ENCODE assay signal across 12 cellular contexts in genomic region chr19:33195711-33196347, GRCh38. TPM values are rescaled to one million over a fixed set of nuclear protein-coding genes. Genes with fewer than 3 reads are reported as not detected.
A peak's percentile ranks its signal among the peaks of the same experiment; 100 is the strongest.
DNase-seq lines count a peak whose midpoint lies in the region; ATAC-seq and TF ChIP-seq lines count a peak whose summit lies in the region.
"Had no signal": no experiment of that assay in that cellular context is flagged by ENCODE, and none has a peak within 500 bp of the region (broad histone marks: within the 10 kb centered on the region; RNA-seq: fewer than 3 reads in every experiment).

No MANE protein-coding gene starts in this region.

- peaks cover 17% of the 10 kb centered on the region for H3K36me3 ChIP-seq in BE2C
- peaks cover 4% of the 10 kb centered on the region; the same call in 1 of the 2 replicates for H3K36me3 ChIP-seq in SJCRH30
- H3K36me3 ChIP-seq in neutrophil = peaks cover 13% of the 10 kb centered on the region

- DNase-seq in BE2C = no peak
- no peak for DNase-seq in SJCRH30
- no peak for DNase-seq in fibroblast of villous mesenchyme (ENCODE audit: low read depth)
- DNase-seq: COR-L47, GOT3, NCI-H446 had no signal

- H3K27me3 ChIP-seq in BE2C (no peaks in the 10 kb centered on the region), SJCRH30 (no peaks in the 10 kb centered on the region), neutrophil (no peaks in the 10 kb centered on the region)

- TF ChIP-seq CTCF in BE2C (IDR thresholded peaks at IDR 0.05; ENCODE audit: low read depth, low read length) = no peak
- no peak for TF ChIP-seq CTCF in fibroblast of villous mesenchyme (IDR thresholded peaks at IDR 0.05; ENCODE audit: insufficient read depth, low read depth, low read length)
- no peak for TF ChIP-seq CTCF in neutrophil (IDR thresholded peaks at IDR 0.05)

- H3K27ac ChIP-seq in SJCRH30 (no peak overlapping the region; the same call in 1 of the 2 replicates), neutrophil (peak overlapping the region; percentile 78)

- H3K9me3 ChIP-seq in BE2C = no peaks in the 10 kb centered on the region
- H3K9me3 ChIP-seq in SJCRH30 (replicated peaks) = no peaks in the 10 kb centered on the region
- no peaks in the 10 kb centered on the region for H3K9me3 ChIP-seq in neutrophil

- H3K4me3 ChIP-seq in BE2C (ENCODE audit: low read depth, low read length) (peak overlapping the region; percentile 71), SJCRH30 (peak overlapping the region; percentile 76), fibroblast of villous mesenchyme (ENCODE audit: low read depth, low read length) (peak overlapping the region; percentile 65), neutrophil (ENCODE audit: low read depth in 1 of 2, low read length in 1 of 2) (peak overlapping the region; percentile 64 to 70)

- H3K4me1 ChIP-seq in BE2C (no peaks in the 10 kb centered on the region), SJCRH30 (peaks cover 6% of the 10 kb centered on the region; the same call in 1 of the 2 replicates), neutrophil (ENCODE audit: control insufficient read depth in 1 of 2, insufficient read depth in 1 of 2, low read depth in 1 of 2, low read length in 1 of 2) (peaks cover 57 to 58% of the 10 kb centered on the region in 2 experiments)

- ATAC-seq in GM19035 (IDR thresholded peaks at IDR 0.05; ENCODE audit: unreplicated experiment) (no peak), HG02852 (IDR thresholded peaks at IDR 0.05; ENCODE audit: unreplicated experiment) (no peak), HG03354 (IDR thresholded peaks at IDR 0.05; ENCODE audit: poor library complexity, severe bottlenecking, unreplicated experiment) (no peak), GM18873 (IDR thresholded peaks at IDR 0.05; ENCODE audit: low FRiP score, unreplicated experiment) (no peak)
- ATAC-seq: stimulated activated memory B cell treated with anti-CD40 and anti-IgM and Interleukin-4, amounts not matched to agents 10 μg/mL and 1 μg/mL and 100 μg/mL, for 72 hours had no signal

RNA-seq across cellular contexts. Expression of gene LRP3, which starts 1.7 kb away (rescaled TPM):
- polyA plus RNA-seq in BE2C (2012; ENCODE audit: insufficient read depth, insufficient read length, low read depth) = 152 TPM
- total RNA-seq in SJCRH30 (2014; rRNA removed; shearing (Covaris generic)) = 32.0 and 33.4 TPM in 2 replicates
- total RNA-seq in fibroblast of villous mesenchyme = 11.2 and 14.8 TPM in 2 replicates

RNA-seq across cellular contexts. Expression of gene SLC7A10, which starts 29.8 kb away (rescaled TPM):
- not detected for polyA plus RNA-seq in BE2C (2012; ENCODE audit: insufficient read depth, insufficient read length, low read depth)
- not detected in 2 replicates for total RNA-seq in SJCRH30 (2014; rRNA removed; shearing (Covaris generic))
- total RNA-seq in fibroblast of villous mesenchyme = not detected in 2 replicates
